ENCODE assay signal across 17 cellular contexts in the genomic region with DNA sequence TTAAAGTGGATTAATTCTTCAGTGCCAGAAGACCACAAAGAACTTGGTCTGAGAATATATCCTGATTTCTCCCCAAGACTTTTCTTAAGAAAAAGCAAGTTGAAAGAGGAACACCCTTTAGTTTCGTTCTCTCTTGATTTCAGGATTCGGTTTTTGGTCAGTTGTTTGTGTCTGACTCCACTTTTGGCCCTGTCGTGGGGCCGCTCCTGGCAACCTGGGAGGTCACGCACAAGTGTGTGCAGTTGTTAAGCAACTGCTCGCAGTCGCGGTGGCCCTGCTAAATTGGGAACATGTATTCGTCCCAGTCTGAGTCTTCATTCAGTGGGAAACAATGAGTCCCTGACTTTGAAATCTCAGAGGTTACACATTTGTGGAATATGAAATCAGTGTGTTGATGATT.
A peak's percentile ranks its signal among the peaks of the same experiment; 100 is the strongest.
DNase-seq lines count a peak whose midpoint lies in the region; TF ChIP-seq lines count a peak whose summit lies in the region.
"Had no signal": no experiment of that assay in that cellular context is flagged by ENCODE, and none has a peak within 500 bp of the region (broad histone marks: within the 10 kb centered on the region; RNA-seq: fewer than 3 reads in every experiment).

No MANE protein-coding gene starts in this region.

- DNase-seq in MV-4-11 (lab: John Stamatoyannopoulos, UW) (peak; percentile 77), caudate nucleus (lab: John Stamatoyannopoulos, UW) (peak in 12 of 61 donors; percentile 1 to 42 (median 6)), thyroid gland (peak; percentile 80 to 87), PC-9 (no peak), A673 (ENCODE audit: low spot score) (no peak)
- no peak for DNase-seq in activated T-helper 2 cell treated with anti-CD3 and anti-CD28 coated beads, Interferon-gamma antibody, Interleukin-2, Interleukin-4, amounts not matched to agents 10 μg/mL and 5 μg/mL and 100 μg/mL, durations not matched to agents 14 hours and 24 hours and 36 hours (ENCODE audit: low spot score)
- DNase-seq: activated CD4-positive, alpha-beta memory T cell treated with anti-CD3 and anti-CD28 coated beads, Interleukin-2, amount 10 ng/mL, durations not matched to agents 7 days and 5 days; activated naive CD8-positive, alpha-beta T cell treated with anti-CD3 and anti-CD28 coated beads for 36 hours; activated T-cell treated with anti-CD3 and anti-CD28 coated beads, Interleukin-2, amount 50 U/mL, for 72 hours; effector CD4-positive, alpha-beta T cell; GM23248; MG63; NCI-H526; right lobe of liver had no signal

- peaks cover 1% of the 10 kb centered on the region for H3K4me1 Mint-ChIP-seq in activated T-helper 2 cell treated with anti-CD3 and anti-CD28 coated beads, Interferon-gamma antibody, Interleukin-2, Interleukin-4, amounts not matched to agents 10 μg/mL and 5 μg/mL and 100 μg/mL, durations not matched to agents 14 hours and 24 hours and 36 hours (ENCODE audit: low read depth)
- H3K4me1 Mint-ChIP-seq: activated CD4-positive, alpha-beta memory T cell treated with anti-CD3 and anti-CD28 coated beads, Interleukin-2, amount 10 ng/mL, durations not matched to agents 7 days and 5 days; activated naive CD8-positive, alpha-beta T cell treated with anti-CD3 and anti-CD28 coated beads for 36 hours; B cell had no signal

- no peaks in the 10 kb centered on the region for H3K9me2 ChIP-seq in PC-9 (ENCODE audit: insufficient read depth)

- no peak overlapping the region for H3K4me2 ChIP-seq in PC-9

- TF ChIP-seq POLR2A in thyroid gland (IDR thresholded peaks at IDR 0.05) = no peak

- H3K9me3 Mint-ChIP-seq in activated T-helper 2 cell treated with anti-CD3 and anti-CD28 coated beads, Interferon-gamma antibody, Interleukin-2, Interleukin-4, amounts not matched to agents 10 μg/mL and 5 μg/mL and 100 μg/mL, durations not matched to agents 14 hours and 24 hours and 36 hours = peaks cover 14% of the 10 kb centered on the region

- H3K9me3 ChIP-seq in thyroid gland = no peaks in the 10 kb centered on the region
- H3K9me3 ChIP-seq in PC-9 (ENCODE audit: insufficient read depth, low read depth) = no peaks in the 10 kb centered on the region
- no peaks in the 10 kb centered on the region for H3K9me3 ChIP-seq in A673 (ENCODE audit: low read depth, low read length, poor library complexity, severe bottlenecking)
- H3K9me3 ChIP-seq: breast epithelium, MG63, right lobe of liver had no signal

- H3K27me3 ChIP-seq in layer of hippocampus (ENCODE audit: control insufficient read depth, insufficient read depth, low read length) (no peaks in the 10 kb centered on the region), thyroid gland (no peaks in the 10 kb centered on the region), PC-9 (ENCODE audit: insufficient read depth, low read depth) (peaks cover 9% of the 10 kb centered on the region; the same call in 1 of the 2 replicates), A673 (replicated peaks; ENCODE audit: insufficient read depth, low read depth, low read length, poor library complexity) (no peaks in the 10 kb centered on the region)
- H3K27me3 ChIP-seq: breast epithelium, MG63, right lobe of liver had no signal

- BruUV-seq in PC-9 (replicated peaks; lab: Mats Ljungman, UMichigan) (no TSS peak), A673 (replicated peaks; lab: Mats Ljungman, UMichigan) (no TSS peak)

- no peaks in the 10 kb centered on the region for H3F3A ChIP-seq in PC-9 (ENCODE audit: insufficient read depth, low read depth)

- 43 to 46% methylated on average over 9 of the region's 9 CpGs for WGBS in thyroid gland, 2 donors

- H3K27me3 Mint-ChIP-seq in activated T-helper 2 cell treated with anti-CD3 and anti-CD28 coated beads, Interferon-gamma antibody, Interleukin-2, Interleukin-4, amounts not matched to agents 10 μg/mL and 5 μg/mL and 100 μg/mL, durations not matched to agents 14 hours and 24 hours and 36 hours (ENCODE audit: low read depth) = peaks cover 2% of the 10 kb centered on the region

- H3K79me2 ChIP-seq in PC-9 (ENCODE audit: low read depth) = no peaks in the 10 kb centered on the region

- no peak overlapping the region for H2AFZ ChIP-seq in PC-9
- H2AFZ ChIP-seq: GM23248 had no signal

- H3K36me3 ChIP-seq in thyroid gland = no peaks in the 10 kb centered on the region
- H3K36me3 ChIP-seq in PC-9 (ENCODE audit: low read depth) = no peaks in the 10 kb centered on the region
- H3K36me3 ChIP-seq in A673 (ENCODE audit: insufficient read depth, low read length, poor library complexity, severe bottlenecking) = no peaks in the 10 kb centered on the region
- H3K36me3 ChIP-seq: breast epithelium, MG63, right lobe of liver had no signal

- H3K36me3 Mint-ChIP-seq in activated T-helper 2 cell treated with anti-CD3 and anti-CD28 coated beads, Interferon-gamma antibody, Interleukin-2, Interleukin-4, amounts not matched to agents 10 μg/mL and 5 μg/mL and 100 μg/mL, durations not matched to agents 14 hours and 24 hours and 36 hours (ENCODE audit: low read depth) = no peaks in the 10 kb centered on the region
- H3K36me3 Mint-ChIP-seq: activated naive CD8-positive, alpha-beta T cell treated with anti-CD3 and anti-CD28 coated beads for 36 hours had no signal

- CTCF ChIA-PET in PC-9 (lab: Charles Lee) = no interaction called here
- CTCF ChIA-PET in A673 (lab: Charles Lee) = no interaction called here

- intact Hi-C loops in thyroid gland (cut with DNase I) (no loop called here), PC-9 (cut with micrococcal nuclease; ENCODE audit: unreplicated experiment) (no loop called here), A673 (cut with micrococcal nuclease; ENCODE audit: unreplicated experiment) (no loop called here)
- intact Hi-C loops in activated T-helper 2 cell treated with anti-CD3 and anti-CD28 coated beads, Interferon-gamma antibody, Interleukin-2, Interleukin-4, amounts not matched to agents 10 μg/mL and 5 μg/mL and 100 μg/mL, durations not matched to agents 14 hours and 24 hours and 36 hours (cut with micrococcal nuclease) = loop anchor here (1.0 kb wide), 1 partner anchor 35 kb away; no protein-coding TSS in a partner anchor

- H3K4me1 ChIP-seq in thyroid gland (peaks cover 5 to 22% of the 10 kb centered on the region in 2 donors), PC-9 (replicated peaks; ENCODE audit: insufficient read depth) (no peaks in the 10 kb centered on the region), A673 (ENCODE audit: insufficient read depth, low read length, poor library complexity, severe bottlenecking) (no peaks in the 10 kb centered on the region)
- H3K4me1 ChIP-seq: breast epithelium, right lobe of liver had no signal

- H3K27ac Mint-ChIP-seq in activated T-helper 2 cell treated with anti-CD3 and anti-CD28 coated beads, Interferon-gamma antibody, Interleukin-2, Interleukin-4, amounts not matched to agents 10 μg/mL and 5 μg/mL and 100 μg/mL, durations not matched to agents 14 hours and 24 hours and 36 hours = no peak overlapping the region
- H3K27ac Mint-ChIP-seq: activated CD4-positive, alpha-beta memory T cell treated with anti-CD3 and anti-CD28 coated beads, Interleukin-2, amount 10 ng/mL, durations not matched to agents 7 days and 5 days; activated naive CD8-positive, alpha-beta T cell treated with anti-CD3 and anti-CD28 coated beads for 36 hours; activated T-cell treated with anti-CD3 and anti-CD28 coated beads, Interleukin-2, amount 50 U/mL, for 72 hours; B cell had no signal

- POLR2A ChIA-PET in PC-9 (lab: Charles Lee; ENCODE audit: unreplicated experiment) = no interaction called here
- POLR2A ChIA-PET in A673 (lab: Charles Lee; ENCODE audit: low non-redundant PET) = no interaction called here

- no peak overlapping the region for H3K4me3 Mint-ChIP-seq in activated T-helper 2 cell treated with anti-CD3 and anti-CD28 coated beads, Interferon-gamma antibody, Interleukin-2, Interleukin-4, amounts not matched to agents 10 μg/mL and 5 μg/mL and 100 μg/mL, durations not matched to agents 14 hours and 24 hours and 36 hours (ENCODE audit: low read depth)
- H3K4me3 Mint-ChIP-seq: activated CD4-positive, alpha-beta memory T cell treated with anti-CD3 and anti-CD28 coated beads, Interleukin-2, amount 10 ng/mL, durations not matched to agents 7 days and 5 days; activated naive CD8-positive, alpha-beta T cell treated with anti-CD3 and anti-CD28 coated beads for 36 hours; activated T-cell treated with anti-CD3 and anti-CD28 coated beads, Interleukin-2, amount 50 U/mL, for 72 hours; B cell had no signal

- no peaks in the 10 kb centered on the region for H4K20me1 ChIP-seq in PC-9 (ENCODE audit: insufficient read depth)

- no peak overlapping the region for H3K4me3 ChIP-seq in thyroid gland (replicated peaks in 1 of 3)
- no peak overlapping the region for H3K4me3 ChIP-seq in PC-9
- no peak overlapping the region for H3K4me3 ChIP-seq in A673 (ENCODE audit: low read depth, low read length, poor library complexity, severe bottlenecking)
- H3K4me3 ChIP-seq: breast epithelium, GM23248, MG63, right lobe of liver had no signal

- TF ChIP-seq CTCF in thyroid gland (IDR thresholded peaks at IDR 0.05) (no peak), PC-9 (conservative IDR thresholded peaks at IDR 0.05) (no peak), A673 (conservative IDR thresholded peaks at IDR 0.05; ENCODE audit: low read depth, low read length) (no peak)

- peak overlapping the region; percentile 18 for H3K27ac ChIP-seq in caudate nucleus (ENCODE audit: low read depth, low read length)
- H3K27ac ChIP-seq in layer of hippocampus (ENCODE audit: low read depth, low read length) = peak overlapping the region; percentile 38
- H3K27ac ChIP-seq in thyroid gland = peak overlapping the region; percentile 63 to 81 (median 67)
- no peak overlapping the region for H3K27ac ChIP-seq in PC-9
- no peak overlapping the region for H3K27ac ChIP-seq in A673 (ENCODE audit: low read depth, low read length, poor library complexity, severe bottlenecking)
- H3K27ac ChIP-seq: GM23248, right lobe of liver had no signal

Comparison
In these comparisons a context has a peak if more than half of its experiments do, and no peak if none do; other contexts are left out.
1. DNase-seq: peak in MV-4-11 (single experiment) and thyroid gland (2 of 2); none in PC-9 (0 of 2), A673 (single experiment) and activated T-helper 2 cell treated with anti-CD3 and anti-CD28 coated beads, Interferon-gamma antibody, Interleukin-2, Interleukin-4, amounts not matched to agents 10 μg/mL and 5 μg/mL and 100 μg/mL, durations not matched to agents 14 hours and 24 hours and 36 hours (single experiment).
2. H3K27ac ChIP-seq: peak in caudate nucleus (single experiment), layer of hippocampus (single experiment) and thyroid gland (3 of 3); none in PC-9 (single experiment) and A673 (single experiment).